24 cellular contexts compared by ENCODE assay signal in genomic region chr16:52568495-52568894, GRCh38. TPM values are rescaled to one million over a fixed set of nuclear protein-coding genes. Genes with fewer than 3 reads are reported as not detected.
"Had no signal": no experiment of that assay in that cellular context is flagged by ENCODE, and none has a peak within 500 bp of the region (broad histone marks: within the 10 kb centered on the region; RNA-seq: fewer than 3 reads in every experiment).

No MANE protein-coding gene starts in this region.

- H3K27me3 ChIP-seq: MG63 had no signal

- DNase-seq: Karpas-422, Kasumi-1, MG63, MM.1S, MV-4-11, NCI-H1048, NCI-H1436, NCI-H1436 treated with DMSO at 0.1 percent for 48 hours, NCI-H1694, NCI-H187 treated with DMSO at 0.1 percent for 48 hours, NCI-H2029, NCI-H2029 treated with DMSO at 0.1 percent for 48 hours, NCI-H2107, NCI-H2171, NCI-H226, NCI-H446, NCI-H446 treated with DMSO at 0.1 percent for 48 hours, NCI-H510A, NCI-H524, NCI-H524 treated with DMSO at 0.1 percent for 48 hours had no signal

- H3K36me3 ChIP-seq: MG63 had no signal

- H3K9me3 ChIP-seq: MG63 had no signal

- H3K4me3 ChIP-seq: MG63 had no signal

RNA-seq across cellular contexts. Expression of gene TOX3, which starts 21.6 kb away (rescaled TPM):
- total RNA-seq: LHCN-M2, M059J, MCF 10A, NCI-H460 had no signal
